Comparison of ENCODE assay signal across 16 cellular contexts in the genomic region with DNA sequence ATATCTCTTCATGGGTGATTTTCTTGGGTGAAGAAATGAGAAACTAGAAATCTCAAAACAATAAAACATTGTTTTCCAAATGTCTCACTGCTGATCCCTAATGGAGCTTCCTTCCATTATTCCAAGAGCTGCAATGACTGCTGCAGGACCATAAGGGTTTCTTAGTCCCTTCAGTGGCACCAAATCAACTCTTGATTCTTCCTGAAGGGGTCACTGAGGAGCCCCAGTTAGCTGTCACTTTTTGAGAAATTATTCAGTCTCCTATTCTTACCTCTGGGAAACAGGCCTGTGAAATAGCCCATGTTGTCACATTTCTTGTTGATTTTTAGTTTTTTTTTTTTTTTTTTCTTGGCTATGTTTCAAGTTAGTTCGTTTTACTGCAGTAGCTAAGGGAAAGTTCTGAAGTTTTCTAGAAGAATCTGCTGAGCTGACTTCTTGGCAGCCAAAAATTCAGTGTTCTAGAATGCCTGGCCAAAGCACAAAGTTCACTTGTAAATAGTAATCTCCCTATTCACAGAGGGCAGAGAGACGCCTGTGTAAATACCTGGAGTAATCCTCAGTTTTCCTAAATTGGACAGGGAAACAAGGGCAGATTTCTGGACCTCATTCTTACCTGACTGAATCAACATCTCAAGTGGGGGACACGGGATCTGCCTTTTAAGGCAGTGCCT.
DNase-seq lines count a peak whose midpoint lies in the region; ATAC-seq, FAIRE-seq and TF ChIP-seq lines count a peak whose summit lies in the region.
"Had no signal": no experiment of that assay in that cellular context is flagged by ENCODE, and none has a peak within 500 bp of the region (broad histone marks: within the 10 kb centered on the region; RNA-seq: fewer than 3 reads in every experiment).

No MANE protein-coding gene starts in this region.

- intact Hi-C loops in left ventricle myocardium superior (cut with micrococcal nuclease) (no loop called here), HepG2 (cut with micrococcal nuclease; ENCODE audit: unreplicated experiment) (no loop called here)

- TF ChIP-seq CTCF in right atrium auricular region (IDR thresholded peaks at IDR 0.05): no peak
- TF ChIP-seq CTCF in brain microvascular endothelial cell (IDR thresholded peaks at IDR 0.05; ENCODE audit: low read depth, low read length, missing control alignments): peak; percentile 45
- TF ChIP-seq CTCF in HepG2 (CRISPR knock-in tag; IDR thresholded peaks at IDR 0.05): no peak

- no peak overlapping the region for H3K4me2 ChIP-seq in HepG2 (ENCODE audit: low read depth, low read length)

- no peaks in the 10 kb centered on the region for H4K20me1 ChIP-seq in HepG2 (ENCODE audit: insufficient read depth, low read length)

- CTCF ChIA-PET in HepG2 (lab: Yijun Ruan, JAX; ENCODE audit: low intra/inter-chr PET ratio, low total read pairs): no interaction called here

- peak; percentile 74 for ATAC-seq in left ventricle myocardium superior
- peak; percentile 49; the same call in 2 of the 3 replicates for ATAC-seq in HepG2
- ATAC-seq in GM18502 (IDR thresholded peaks at IDR 0.05; ENCODE audit: poor library complexity, unreplicated experiment): no peak
- ATAC-seq in HG02981 (IDR thresholded peaks at IDR 0.05; ENCODE audit: unreplicated experiment): no peak

- no peaks in the 10 kb centered on the region for H3K79me2 ChIP-seq in HepG2 (ENCODE audit: insufficient read depth, low read length)

- TF ChIP-seq EP300 in HepG2 (IDR thresholded peaks at IDR 0.05; ENCODE audit: low read depth in 2 of 2, low read length in 2 of 2) (no peak), HepG2 (CRISPR knock-in tag; IDR thresholded peaks at IDR 0.05; ENCODE audit: borderline replicate concordance) (no peak)

- H3K9me3 ChIP-seq in right atrium auricular region (no peaks in the 10 kb centered on the region), HepG2 (ENCODE audit: low read length) (no peaks in the 10 kb centered on the region)

- H3K4me3 ChIP-seq in right atrium auricular region (no peak overlapping the region), brain microvascular endothelial cell (ENCODE audit: low read depth, low read length) (no peak overlapping the region), HepG2 (replicated peaks in 1 of 3; ENCODE audit: insufficient read depth in 1 of 3, low read depth in 2 of 3, low read length in 3 of 3) (no peak overlapping the region)

- no peak for DNase-seq in left ventricle myocardium superior
- DNase-seq in right atrium auricular region (ENCODE audit: low spot score): no peak
- DNase-seq in brain microvascular endothelial cell: no peak
- DNase-seq in HepG2 (ENCODE audit: low spot score): no peak
- no peak for DNase-seq in NCI-H1694 (lab: John Stamatoyannopoulos, UW)
- no peak for DNase-seq in activated CD4-positive, alpha-beta T cell treated with anti-CD3 and anti-CD28 coated beads for 4 hours
- DNase-seq: activated CD4-positive, alpha-beta T cell treated with anti-CD3 and anti-CD28 coated beads, Interleukin-2, amount 10 ng/mL, durations not matched to agents 24 days and 14 days; cortex of kidney; HCEC 1CT; hypothalamus; NCI-H1930; NCI-H526; nucleus accumbens; stimulated activated naive CD4-positive, alpha-beta T cell had no signal

- H2AFZ ChIP-seq in HepG2 (ENCODE audit: low read length): no peak overlapping the region

- in situ Hi-C loops in brain microvascular endothelial cell (cut with HindIII; ENCODE audit: low pct_ligation_motif_present, low sequenced_read_pairs) (no loop called here), HepG2 (cut with HindIII; ENCODE audit: extremely low pct_ligation_motif_present, low pct_unique_long_range_greater_than_20kb) (no loop called here)

- POLR2A ChIA-PET in HepG2 (lab: Yijun Ruan, JAX): no interaction called here

- H3K27me3 ChIP-seq in right atrium auricular region: no peaks in the 10 kb centered on the region
- no peaks in the 10 kb centered on the region for H3K27me3 ChIP-seq in brain microvascular endothelial cell (replicated peaks)
- H3K27me3 ChIP-seq in HepG2 (ENCODE audit: control insufficient read depth in 1 of 2, insufficient read depth in 2 of 2, low read length in 2 of 2): no peaks in the 10 kb centered on the region

- TF ChIP-seq POLR2A in HepG2 (IDR thresholded peaks at IDR 0.05; ENCODE audit: insufficient read depth in 1 of 2, low read depth in 2 of 2, low read length in 2 of 2): no peak

- H3K4me1 ChIP-seq in right atrium auricular region (no peaks in the 10 kb centered on the region), HepG2 (ENCODE audit: insufficient read depth, low read length) (no peaks in the 10 kb centered on the region)

- H3K27ac ChIP-seq in right atrium auricular region (no peak overlapping the region), brain microvascular endothelial cell (no peak overlapping the region), HepG2 (ENCODE audit: extremely low read length, insufficient read depth, low read length) (no peak overlapping the region)

- 0% methylated on average over 3 of the region's 3 CpGs for WGBS in HepG2 (ENCODE audit: low lambda C conversion rate)

- no peak for TF ChIP-seq RAD21 in HepG2 (CRISPR knock-in tag; IDR thresholded peaks at IDR 0.05)

- H3K9ac ChIP-seq in HepG2 (ENCODE audit: insufficient read depth, low read depth, low read length): no peak overlapping the region

- no peaks in the 10 kb centered on the region for H3K36me3 ChIP-seq in right atrium auricular region
- H3K36me3 ChIP-seq in brain microvascular endothelial cell (replicated peaks): no peaks in the 10 kb centered on the region
- H3K36me3 ChIP-seq in HepG2 (replicated peaks in 1 of 2; ENCODE audit: control insufficient read depth in 1 of 2, insufficient read depth in 2 of 2, low read length in 2 of 2): no peaks in the 10 kb centered on the region

- FAIRE-seq in HepG2 (lab: Jason Lieb, UNC): no peak

- BruUV-seq in HepG2 (replicated peaks; lab: Mats Ljungman, UMichigan): no TSS peak

TF ChIP-seq in HepG2, 621 proteins besides CTCF, POLR2A, EP300 and RAD21 (continues in another document):
- TF ChIP-seq, protein P1, sequence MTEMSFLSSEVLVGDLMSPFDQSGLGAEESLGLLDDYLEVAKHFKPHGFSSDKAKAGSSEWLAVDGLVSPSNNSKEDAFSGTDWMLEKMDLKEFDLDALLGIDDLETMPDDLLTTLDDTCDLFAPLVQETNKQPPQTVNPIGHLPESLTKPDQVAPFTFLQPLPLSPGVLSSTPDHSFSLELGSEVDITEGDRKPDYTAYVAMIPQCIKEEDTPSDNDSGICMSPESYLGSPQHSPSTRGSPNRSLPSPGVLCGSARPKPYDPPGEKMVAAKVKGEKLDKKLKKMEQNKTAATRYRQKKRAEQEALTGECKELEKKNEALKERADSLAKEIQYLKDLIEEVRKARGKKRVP (CRISPR knock-in tag; IDR thresholded peaks at IDR 0.05): no peak
- TF ChIP-seq, protein P2, sequence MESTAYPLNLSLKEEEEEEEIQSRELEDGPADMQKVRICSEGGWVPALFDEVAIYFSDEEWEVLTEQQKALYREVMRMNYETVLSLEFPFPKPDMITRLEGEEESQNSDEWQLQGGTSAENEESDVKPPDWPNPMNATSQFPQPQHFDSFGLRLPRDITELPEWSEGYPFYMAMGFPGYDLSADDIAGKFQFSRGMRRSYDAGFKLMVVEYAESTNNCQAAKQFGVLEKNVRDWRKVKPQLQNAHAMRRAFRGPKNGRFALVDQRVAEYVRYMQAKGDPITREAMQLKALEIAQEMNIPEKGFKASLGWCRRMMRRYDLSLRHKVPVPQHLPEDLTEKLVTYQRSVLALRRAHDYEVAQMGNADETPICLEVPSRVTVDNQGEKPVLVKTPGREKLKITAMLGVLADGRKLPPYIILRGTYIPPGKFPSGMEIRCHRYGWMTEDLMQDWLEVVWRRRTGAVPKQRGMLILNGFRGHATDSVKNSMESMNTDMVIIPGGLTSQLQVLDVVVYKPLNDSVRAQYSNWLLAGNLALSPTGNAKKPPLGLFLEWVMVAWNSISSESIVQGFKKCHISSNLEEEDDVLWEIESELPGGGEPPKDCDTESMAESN (CRISPR knock-in tag; conservative IDR thresholded peaks at IDR 0.05): no peak
- TF ChIP-seq, protein P3, sequence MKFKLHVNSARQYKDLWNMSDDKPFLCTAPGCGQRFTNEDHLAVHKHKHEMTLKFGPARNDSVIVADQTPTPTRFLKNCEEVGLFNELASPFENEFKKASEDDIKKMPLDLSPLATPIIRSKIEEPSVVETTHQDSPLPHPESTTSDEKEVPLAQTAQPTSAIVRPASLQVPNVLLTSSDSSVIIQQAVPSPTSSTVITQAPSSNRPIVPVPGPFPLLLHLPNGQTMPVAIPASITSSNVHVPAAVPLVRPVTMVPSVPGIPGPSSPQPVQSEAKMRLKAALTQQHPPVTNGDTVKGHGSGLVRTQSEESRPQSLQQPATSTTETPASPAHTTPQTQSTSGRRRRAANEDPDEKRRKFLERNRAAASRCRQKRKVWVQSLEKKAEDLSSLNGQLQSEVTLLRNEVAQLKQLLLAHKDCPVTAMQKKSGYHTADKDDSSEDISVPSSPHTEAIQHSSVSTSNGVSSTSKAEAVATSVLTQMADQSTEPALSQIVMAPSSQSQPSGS (CRISPR knock-in tag; IDR thresholded peaks at IDR 0.05): no peak
- TF ChIP-seq NAIF1 (CRISPR knock-in tag; IDR thresholded peaks at IDR 0.05; ENCODE audit: borderline replicate concordance) (no peak), ZNF883 (CRISPR knock-in tag; IDR thresholded peaks at IDR 0.05; ENCODE audit: not compliant biosample characterization) (no peak), CC2D1A (CRISPR knock-in tag; IDR thresholded peaks at IDR 0.05) (no peak), HDAC2 (CRISPR knock-in tag; IDR thresholded peaks at IDR 0.05) (no peak), NR1H2 (CRISPR knock-in tag; IDR thresholded peaks at IDR 0.05; ENCODE audit: borderline replicate concordance, low read depth) (no peak), TBX2 (CRISPR knock-in tag; IDR thresholded peaks at IDR 0.05; ENCODE audit: borderline replicate concordance) (no peak), ZNF121 (CRISPR knock-in tag; IDR thresholded peaks at IDR 0.05) (no peak)
- TF ChIP-seq, protein P4, sequence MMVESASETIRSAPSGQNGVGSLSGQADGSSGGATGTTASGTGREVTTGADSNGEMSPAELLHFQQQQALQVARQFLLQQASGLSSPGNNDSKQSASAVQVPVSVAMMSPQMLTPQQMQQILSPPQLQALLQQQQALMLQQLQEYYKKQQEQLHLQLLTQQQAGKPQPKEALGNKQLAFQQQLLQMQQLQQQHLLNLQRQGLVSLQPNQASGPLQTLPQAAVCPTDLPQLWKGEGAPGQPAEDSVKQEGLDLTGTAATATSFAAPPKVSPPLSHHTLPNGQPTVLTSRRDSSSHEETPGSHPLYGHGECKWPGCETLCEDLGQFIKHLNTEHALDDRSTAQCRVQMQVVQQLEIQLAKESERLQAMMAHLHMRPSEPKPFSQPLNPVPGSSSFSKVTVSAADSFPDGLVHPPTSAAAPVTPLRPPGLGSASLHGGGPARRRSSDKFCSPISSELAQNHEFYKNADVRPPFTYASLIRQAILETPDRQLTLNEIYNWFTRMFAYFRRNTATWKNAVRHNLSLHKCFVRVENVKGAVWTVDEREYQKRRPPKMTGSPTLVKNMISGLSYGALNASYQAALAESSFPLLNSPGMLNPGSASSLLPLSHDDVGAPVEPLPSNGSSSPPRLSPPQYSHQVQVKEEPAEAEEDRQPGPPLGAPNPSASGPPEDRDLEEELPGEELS (CRISPR knock-in tag; IDR thresholded peaks at IDR 0.05): no peak

Comparison
In these comparisons a context has a peak if more than half of its experiments do, and no peak if none do; other contexts are left out.
1. ATAC-seq: peak in left ventricle myocardium superior (single experiment) and HepG2 (single experiment); none in GM18502 (single experiment) and HG02981 (single experiment).